Comparison of ENCODE assay signal across 9 cellular contexts in the genomic region with DNA sequence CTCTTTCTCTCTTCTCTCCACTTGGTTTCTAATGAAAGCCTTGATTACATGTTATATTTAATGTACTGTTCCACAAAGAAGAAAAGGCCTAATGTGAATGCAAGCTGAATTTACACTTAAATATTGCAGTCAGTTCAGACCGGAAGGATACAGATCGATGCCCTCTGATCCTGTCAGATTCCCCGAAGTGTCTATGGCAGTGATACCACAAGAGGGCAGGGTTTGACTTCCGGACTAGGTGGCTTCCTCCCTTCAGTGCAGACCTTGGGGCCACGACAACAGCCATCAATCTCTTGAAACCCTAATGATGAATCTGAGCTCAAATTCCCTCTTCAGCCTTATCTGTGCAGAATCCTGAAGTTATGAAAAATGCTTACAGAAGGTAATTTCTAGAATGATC. TPM values are rescaled to one million over a fixed set of nuclear protein-coding genes. Genes with fewer than 3 reads are reported as not detected.
DNase-seq lines count a peak whose midpoint lies in the region; ATAC-seq, FAIRE-seq and TF ChIP-seq lines count a peak whose summit lies in the region.
"Had no signal": no experiment of that assay in that cellular context is flagged by ENCODE, and none has a peak within 500 bp of the region (broad histone marks: within the 10 kb centered on the region; RNA-seq: fewer than 3 reads in every experiment).

No MANE protein-coding gene starts in this region.

- H3K4me3 ChIP-seq in DOHH2 (ENCODE audit: low read length) (no peak overlapping the region), bronchial epithelial cell (ENCODE audit: low read depth, low read length) (no peak overlapping the region)

- no peak overlapping the region for H3K4me2 ChIP-seq in DOHH2 (ENCODE audit: low read length)

- TF ChIP-seq CTCF in DOHH2 (IDR thresholded peaks at IDR 0.05; ENCODE audit: low read depth, low read length, poor library complexity, severe bottlenecking) (peak; percentile 39), GM20000 (IDR thresholded peaks at IDR 0.05; ENCODE audit: extremely low read depth, missing control alignments) (peak; percentile 39), bronchial epithelial cell (IDR thresholded peaks at IDR 0.05; ENCODE audit: insufficient read depth, low read length, severe bottlenecking) (peak; percentile 34)

- no peak overlapping the region for H3K27ac ChIP-seq in DOHH2 (ENCODE audit: low read depth, low read length)

- no peaks in the 10 kb centered on the region for H3K9me3 ChIP-seq in DOHH2 (ENCODE audit: control insufficient read depth, insufficient read depth, low read length)

- no peaks in the 10 kb centered on the region for H3K79me2 ChIP-seq in DOHH2 (ENCODE audit: control insufficient read depth, low read length)

- H3K27me3 ChIP-seq in DOHH2 (ENCODE audit: control insufficient read depth, low read length) (no peaks in the 10 kb centered on the region), bronchial epithelial cell (ENCODE audit: control insufficient read depth, insufficient read depth, low read length) (no peaks in the 10 kb centered on the region)

- no peaks in the 10 kb centered on the region for H3K9me2 ChIP-seq in DOHH2 (replicated peaks; ENCODE audit: control insufficient read depth, low read length)

- no peak for FAIRE-seq in bronchial epithelial cell (lab: Jason Lieb, UNC)

- H3K4me1 ChIP-seq in DOHH2 (ENCODE audit: control insufficient read depth, low read length), result no peaks in the 10 kb centered on the region

- no peaks in the 10 kb centered on the region for H4K20me1 ChIP-seq in DOHH2 (ENCODE audit: control insufficient read depth, insufficient read depth, low read depth, low read length)

- DNase-seq in GM20000 (ENCODE audit: low spot score) (peak; percentile 11), NCI-H82 (lab: John Stamatoyannopoulos, UW) (peak; percentile 90), bronchial epithelial cell (ENCODE audit: low read depth) (peak; percentile 4), midbrain (lab: John Stamatoyannopoulos, UW) (peak; percentile 77), NCI-H187 (lab: John Stamatoyannopoulos, UW) (no peak)
- DNase-seq in activated CD4-positive, CD25-positive, alpha-beta regulatory T cell treated with anti-CD3 and anti-CD28 coated beads, Interleukin-2, amount 50 U/mL, for 72 hours, result no peak

- H3K36me3 ChIP-seq in DOHH2 (ENCODE audit: control insufficient read depth, low read length) (no peaks in the 10 kb centered on the region), bronchial epithelial cell (ENCODE audit: control insufficient read depth, insufficient read depth, low read length) (no peaks in the 10 kb centered on the region)

- no peaks in the 10 kb centered on the region for H3F3A ChIP-seq in DOHH2 (ENCODE audit: control insufficient read depth, insufficient read depth)

- ATAC-seq in HG03520 (IDR thresholded peaks at IDR 0.05; ENCODE audit: unreplicated experiment), result peak; percentile 73

RNA-seq across cellular contexts. Expression of a gene that starts 29.5 kb away (rescaled TPM):
- not detected in 2 replicates for total RNA-seq in bronchial epithelial cell
- total RNA-seq: T-helper 2 cell treated with Interferon-gamma antibody and Interleukin-4, amounts not matched to agents 100 ng/mL and 5 ng/mL, for 36 hours had no signal

Comparison
In these comparisons a context has a peak if more than half of its experiments do, and no peak if none do; other contexts are left out.
1. DNase-seq: peak in GM20000 (single experiment), NCI-H82 (single experiment), bronchial epithelial cell (single experiment) and midbrain (single experiment); none in activated CD4-positive, CD25-positive, alpha-beta regulatory T cell treated with anti-CD3 and anti-CD28 coated beads, Interleukin-2, amount 50 U/mL, for 72 hours (single experiment) and NCI-H187 (0 of 2).
2. Peak in every context shown above with its lines, with median percentiles within 50 percentile points of each other: CTCF ChIP-seq.